Comparison of ENCODE assay signal across 17 cellular contexts in the genomic region with DNA sequence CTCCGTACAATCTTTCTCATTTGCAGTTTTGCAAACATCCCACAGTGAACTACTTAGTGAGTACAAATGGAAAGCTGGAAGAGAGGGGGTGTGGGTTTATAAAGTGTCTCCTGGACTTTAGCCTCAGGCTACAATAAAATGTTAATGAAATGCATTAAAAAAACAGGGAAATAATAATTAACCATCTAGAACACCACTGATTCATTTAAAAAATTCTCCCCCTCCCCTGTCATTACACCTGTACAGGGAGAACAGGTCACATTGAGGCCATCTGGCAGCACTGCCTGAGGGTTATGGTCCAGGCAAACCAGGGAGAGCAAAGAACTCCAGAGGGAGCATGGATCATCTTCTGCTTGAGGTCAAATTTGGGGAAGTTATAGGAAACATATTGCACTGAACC.
A peak's percentile ranks its signal among the peaks of the same experiment; 100 is the strongest.
DNase-seq lines count a peak whose midpoint lies in the region; ATAC-seq, FAIRE-seq and TF ChIP-seq lines count a peak whose summit lies in the region.
"Had no signal": no experiment of that assay in that cellular context is flagged by ENCODE, and none has a peak within 500 bp of the region (broad histone marks: within the 10 kb centered on the region; RNA-seq: fewer than 3 reads in every experiment).

No MANE protein-coding gene starts in this region.

- no peak overlapping the region for H3K9ac ChIP-seq in kidney (ENCODE audit: low read length in 2 of 2)
- H3K9ac ChIP-seq in mammary epithelial cell (ENCODE audit: insufficient read depth, low read length), result no peak overlapping the region

- ATAC-seq in pancreas, result peak; percentile 26 to 67 (median 46)
- no peak for ATAC-seq in HG03354 (IDR thresholded peaks at IDR 0.05; ENCODE audit: poor library complexity, severe bottlenecking, unreplicated experiment)
- ATAC-seq: GM23338 had no signal

- peak; percentile 61 for DNase-seq in LoVo (ENCODE audit: low spot score)
- no peak for DNase-seq in kidney
- no peak for DNase-seq in pancreas
- no peak for DNase-seq in Ammon's horn (ENCODE audit: low spot score)
- DNase-seq in NCI-H1417 treated with DMSO at 0.1 percent for 48 hours (lab: John Stamatoyannopoulos, UW), result no peak
- no peak for DNase-seq in mammary epithelial cell
- DNase-seq: 8988T; AML-193; CD4-positive, alpha-beta memory T cell; DND-41; GDM1; H7 had no signal

- H3K9me3 ChIP-seq in kidney (ENCODE audit: control insufficient read depth in 1 of 2, low read length in 2 of 2) (no peaks in the 10 kb centered on the region), pancreas (no peaks in the 10 kb centered on the region), mammary epithelial cell (replicated peaks; ENCODE audit: insufficient read depth, low read length) (no peaks in the 10 kb centered on the region)

- in situ Hi-C loops in mammary epithelial cell (cut with MboI; ENCODE audit: low sequenced_read_pairs in 2 of 2), result no loop called here

- H3K4me3 ChIP-seq in kidney (ENCODE audit: low read length in 2 of 2) (no peak overlapping the region), pancreas (no peak overlapping the region), mammary epithelial cell (replicated peaks in 1 of 3; ENCODE audit: insufficient read depth in 1 of 3, low read depth in 2 of 3, low read length in 3 of 3) (no peak overlapping the region)
- H3K4me3 ChIP-seq: GM23338 had no signal

- H3K36me3 ChIP-seq in kidney (ENCODE audit: control insufficient read depth in 1 of 2, insufficient read depth in 2 of 2, low read length in 2 of 2) (no peaks in the 10 kb centered on the region), pancreas (no peaks in the 10 kb centered on the region), mammary epithelial cell (ENCODE audit: insufficient read depth, low read length) (no peaks in the 10 kb centered on the region)

- TF ChIP-seq CTCF in 22Rv1 (IDR thresholded peaks at IDR 0.05) (no peak), kidney (IDR thresholded peaks at IDR 0.05; ENCODE audit: borderline replicate concordance, extremely low read depth, insufficient read depth) (no peak), pancreas (IDR thresholded peaks at IDR 0.05) (no peak), mammary epithelial cell (conservative IDR thresholded peaks at IDR 0.05 in 1 of 2, IDR thresholded peaks at IDR 0.05 in 1 of 2; ENCODE audit: extremely low read depth in 1 of 2, insufficient read depth in 1 of 2, low read depth in 1 of 2, low read length in 2 of 2) (no peak)

- H2AFZ ChIP-seq in mammary epithelial cell (ENCODE audit: low read depth, low read length), result no peak overlapping the region

- H3K79me2 ChIP-seq in mammary epithelial cell (ENCODE audit: insufficient read depth, low read length), result no peaks in the 10 kb centered on the region

- no peak overlapping the region for H3K4me2 ChIP-seq in mammary epithelial cell (ENCODE audit: insufficient read depth, low read depth, low read length)
- H3K4me2 ChIP-seq: GM23338 had no signal

- H3K27me3 ChIP-seq in pancreas (no peaks in the 10 kb centered on the region), mammary epithelial cell (ENCODE audit: insufficient read depth, low read length) (no peaks in the 10 kb centered on the region)

- CTCF ChIA-PET in mammary epithelial cell (lab: Charles Lee; ENCODE audit: low non-redundant PET), result no interaction called here

- WGBS in pancreas, 2 donors, result 34 to 38% methylated on average over 1 of the region's 1 CpG
- WGBS in mammary epithelial cell (ENCODE audit: low coverage, missing lambda C conversion rate), result 95% methylated on average over 1 of the region's 1 CpG

- no TSS peak for BruUV-seq in mammary epithelial cell (replicated peaks; lab: Mats Ljungman, UMichigan)

- intact Hi-C loops in kidney (cut with DNase I), result no loop called here
- intact Hi-C loops in pancreas (cut with DNase I), result no loop called here
- intact Hi-C loops in mammary epithelial cell (cut with micrococcal nuclease), result no loop called here

- dilution Hi-C loops in mammary epithelial cell (cut with HindIII; ENCODE audit: low sequenced_read_pairs), result no loop called here

- no peaks in the 10 kb centered on the region for H4K20me1 ChIP-seq in mammary epithelial cell (ENCODE audit: insufficient read depth, low read length)

- FAIRE-seq in kidney (lab: Jason Lieb, UNC), result peak; percentile 35
- no peak for FAIRE-seq in pancreas (lab: Jason Lieb, UNC)
- FAIRE-seq: GM12892 had no signal

- peak overlapping the region; percentile 67 for H3K27ac ChIP-seq in 22Rv1
- H3K27ac ChIP-seq in kidney (ENCODE audit: low read depth in 2 of 2, low read length in 2 of 2), result no peak overlapping the region
- no peak overlapping the region for H3K27ac ChIP-seq in pancreas
- H3K27ac ChIP-seq in mammary epithelial cell (ENCODE audit: insufficient read depth, low read depth, low read length), result no peak overlapping the region
- H3K27ac ChIP-seq: C4-2B had no signal

- H3K4me1 ChIP-seq in kidney (ENCODE audit: control insufficient read depth in 1 of 2, insufficient read depth in 1 of 2, low read depth in 1 of 2, low read length in 2 of 2) (peaks cover 0 to 7% of the 10 kb centered on the region in 2 donors), pancreas (no peaks in the 10 kb centered on the region), mammary epithelial cell (ENCODE audit: insufficient read depth, low read length) (no peaks in the 10 kb centered on the region)
